In the genomic region with DNA sequence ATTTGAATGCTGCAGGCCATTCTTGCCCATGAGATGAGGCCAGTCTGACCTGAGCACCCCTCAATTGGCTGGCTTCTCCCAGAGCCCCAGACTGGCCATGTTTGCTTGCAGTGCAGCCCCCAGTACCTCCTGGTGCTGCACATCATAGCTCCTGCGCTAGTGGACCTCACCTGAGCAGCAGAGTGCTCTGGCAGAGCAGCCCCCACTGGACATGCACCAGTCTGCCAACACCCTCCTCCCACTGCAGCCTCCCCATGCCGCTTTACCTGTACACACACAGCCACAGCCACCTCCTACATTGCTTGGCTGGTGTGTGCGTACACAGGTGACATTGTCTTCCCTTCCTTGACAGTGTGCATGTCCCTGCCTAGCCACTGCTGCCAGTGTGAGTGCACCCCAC, we compare ENCODE assay signal across 32 cellular contexts.
"Had no signal": no experiment of that assay in that cellular context is flagged by ENCODE, and none has a peak within 500 bp of the region (broad histone marks: within the 10 kb centered on the region; RNA-seq: fewer than 3 reads in every experiment).

No MANE protein-coding gene starts in this region.

- H3K9me3 ChIP-seq: adrenal gland, colonic mucosa had no signal

- H3K27me3 ChIP-seq: adrenal gland, ascending aorta, brain microvascular endothelial cell, colonic mucosa, esophagus squamous epithelium, gastroesophageal sphincter had no signal

- FAIRE-seq: endometrium, endothelial cell of umbilical vein had no signal

- ATAC-seq: activated CD4-positive, alpha-beta T cell treated with anti-CD3 and anti-CD28 coated beads for 36 hours; activated CD8-positive, alpha-beta memory T cell treated with anti-CD3 and anti-CD28 coated beads, Interleukin-2, amount 10 ng/mL, durations not matched to agents 7 days and 5 days; activated CD8-positive, alpha-beta T cell treated with anti-CD3 and anti-CD28 coated beads, Interleukin-2, amount 10 ng/mL, durations not matched to agents 7 days and 5 days; activated naive CD8-positive, alpha-beta T cell treated with anti-CD3 and anti-CD28 coated beads, Interleukin-2, amount 50 U/mL, for 24 hours; gastroesophageal sphincter had no signal

- H3K4me3 ChIP-seq: adrenal gland, ascending aorta, colonic mucosa, esophagus squamous epithelium, gastroesophageal sphincter had no signal

- H3K4me1 ChIP-seq: adrenal gland, ascending aorta, colonic mucosa, esophagus squamous epithelium, gastroesophageal sphincter had no signal

- DNase-seq: activated CD4-positive, alpha-beta memory T cell treated with anti-CD3 and anti-CD28 coated beads for 36 hours; activated CD4-positive, alpha-beta T cell treated with anti-CD3 and anti-CD28 coated beads for 36 hours; activated CD4-positive, alpha-beta T cell treated with anti-CD3 and anti-CD28 coated beads, Interleukin-2, amount 10 ng/mL, durations not matched to agents 24 days and 14 days; activated CD4-positive, CD25-positive, alpha-beta regulatory T cell; activated CD4-positive, CD25-positive, alpha-beta regulatory T cell treated with anti-CD3 and anti-CD28 coated beads, Interleukin-2, amount 50 U/mL, for 72 hours; activated CD8-positive, alpha-beta memory T cell treated with anti-CD3 and anti-CD28 coated beads, Interleukin-2, amount 10 ng/mL, durations not matched to agents 7 days and 5 days; activated CD8-positive, alpha-beta memory T cell treated with anti-CD3 and anti-CD28 coated beads, Interleukin-2, amount 50 U/mL, for 4 hours; activated CD8-positive, alpha-beta T cell treated with anti-CD3 and anti-CD28 coated beads, Interleukin-2, amount 10 ng/mL, durations not matched to agents 7 days and 5 days; activated effector memory CD4-positive, alpha-beta T cell treated with anti-CD3 and anti-CD28 coated beads, Interleukin-2, amount 50 U/mL, for 16 hours; activated naive CD4-positive, alpha-beta T cell treated with anti-CD3 and anti-CD28 coated beads for 36 hours; activated naive CD8-positive, alpha-beta T cell treated with anti-CD3 and anti-CD28 coated beads for 36 hours; activated naive CD8-positive, alpha-beta T cell treated with anti-CD3 and anti-CD28 coated beads, Interleukin-2, amount 50 U/mL, for 24 hours; activated T-cell treated with anti-CD3 and anti-CD28 coated beads, Interleukin-2, amount 50 U/mL, for 1 hour; activated T-cell treated with anti-CD3 and anti-CD28 coated beads, Interleukin-2, amount 50 U/mL, for 48 hours; adrenal gland; amygdala; caudate nucleus; colonic mucosa; effector CD8-positive, alpha-beta T cell; esophagus squamous epithelium; foreskin melanocyte; head of caudate nucleus; T-helper 2 cell had no signal

- H3K27ac Mint-ChIP-seq: activated CD4-positive, alpha-beta memory T cell treated with anti-CD3 and anti-CD28 coated beads for 36 hours; activated CD4-positive, alpha-beta T cell treated with anti-CD3 and anti-CD28 coated beads for 36 hours; activated CD4-positive, alpha-beta T cell treated with anti-CD3 and anti-CD28 coated beads, Interleukin-2, amount 10 ng/mL, durations not matched to agents 24 days and 14 days; activated CD8-positive, alpha-beta memory T cell treated with anti-CD3 and anti-CD28 coated beads, Interleukin-2, amount 10 ng/mL, durations not matched to agents 7 days and 5 days; activated CD8-positive, alpha-beta T cell treated with anti-CD3 and anti-CD28 coated beads, Interleukin-2, amount 10 ng/mL, durations not matched to agents 7 days and 5 days; activated naive CD4-positive, alpha-beta T cell treated with anti-CD3 and anti-CD28 coated beads for 36 hours; activated naive CD4-positive, alpha-beta T cell treated with anti-CD3 and anti-CD28 coated beads, Interleukin-2, amount 50 U/mL, for 24 hours; activated naive CD8-positive, alpha-beta T cell treated with anti-CD3 and anti-CD28 coated beads for 36 hours; activated naive CD8-positive, alpha-beta T cell treated with anti-CD3 and anti-CD28 coated beads, Interleukin-2, amount 50 U/mL, for 24 hours; activated T-helper 1 cell treated with anti-CD3 and anti-CD28 coated beads, Interleukin-12 subunit alpha, Interleukin-12 subunit beta, Interleukin-2, Interleukin-4 antibody, amounts not matched to agents 30 ng/mL and 10 ng/mL and 1 ng/mL, durations not matched to agents 14 hours and 24 hours and 36 hours; activated T-helper 2 cell treated with anti-CD3 and anti-CD28 coated beads, Interferon-gamma antibody, Interleukin-2, Interleukin-4, amounts not matched to agents 10 μg/mL and 5 μg/mL and 100 μg/mL, durations not matched to agents 14 hours and 24 hours and 36 hours had no signal

- H3K36me3 ChIP-seq: adrenal gland, ascending aorta, brain microvascular endothelial cell, colonic mucosa, esophagus squamous epithelium, gastroesophageal sphincter had no signal

- H3K27ac ChIP-seq: adrenal gland, ascending aorta, brain microvascular endothelial cell, colonic mucosa, epithelial cell of prostate, esophagus squamous epithelium, gastroesophageal sphincter had no signal

- H3K4me1 Mint-ChIP-seq: activated CD4-positive, alpha-beta T cell treated with anti-CD3 and anti-CD28 coated beads for 36 hours; activated CD4-positive, alpha-beta T cell treated with anti-CD3 and anti-CD28 coated beads, Interleukin-2, amount 10 ng/mL, durations not matched to agents 24 days and 14 days; activated CD8-positive, alpha-beta memory T cell treated with anti-CD3 and anti-CD28 coated beads, Interleukin-2, amount 10 ng/mL, durations not matched to agents 7 days and 5 days; activated naive CD4-positive, alpha-beta T cell treated with anti-CD3 and anti-CD28 coated beads, Interleukin-2, amount 50 U/mL, for 24 hours; activated naive CD8-positive, alpha-beta T cell treated with anti-CD3 and anti-CD28 coated beads for 36 hours; activated naive CD8-positive, alpha-beta T cell treated with anti-CD3 and anti-CD28 coated beads, Interleukin-2, amount 50 U/mL, for 24 hours had no signal

- H3K4me3 Mint-ChIP-seq: activated CD4-positive, alpha-beta memory T cell treated with anti-CD3 and anti-CD28 coated beads for 36 hours; activated CD4-positive, alpha-beta T cell treated with anti-CD3 and anti-CD28 coated beads for 36 hours; activated CD4-positive, alpha-beta T cell treated with anti-CD3 and anti-CD28 coated beads, Interleukin-2, amount 10 ng/mL, durations not matched to agents 24 days and 14 days; activated CD8-positive, alpha-beta memory T cell treated with anti-CD3 and anti-CD28 coated beads, Interleukin-2, amount 10 ng/mL, durations not matched to agents 7 days and 5 days; activated CD8-positive, alpha-beta T cell treated with anti-CD3 and anti-CD28 coated beads, Interleukin-2, amount 10 ng/mL, durations not matched to agents 7 days and 5 days; activated naive CD4-positive, alpha-beta T cell treated with anti-CD3 and anti-CD28 coated beads for 36 hours; activated naive CD4-positive, alpha-beta T cell treated with anti-CD3 and anti-CD28 coated beads, Interleukin-2, amount 50 U/mL, for 24 hours; activated naive CD8-positive, alpha-beta T cell treated with anti-CD3 and anti-CD28 coated beads for 36 hours; activated naive CD8-positive, alpha-beta T cell treated with anti-CD3 and anti-CD28 coated beads, Interleukin-2, amount 50 U/mL, for 24 hours; activated T-helper 1 cell treated with anti-CD3 and anti-CD28 coated beads, Interleukin-12 subunit alpha, Interleukin-12 subunit beta, Interleukin-2, Interleukin-4 antibody, amounts not matched to agents 30 ng/mL and 10 ng/mL and 1 ng/mL, durations not matched to agents 14 hours and 24 hours and 36 hours had no signal

- H3K27me3 Mint-ChIP-seq: activated CD4-positive, alpha-beta memory T cell treated with anti-CD3 and anti-CD28 coated beads for 36 hours; activated CD4-positive, alpha-beta T cell treated with anti-CD3 and anti-CD28 coated beads for 36 hours; activated CD4-positive, alpha-beta T cell treated with anti-CD3 and anti-CD28 coated beads, Interleukin-2, amount 10 ng/mL, durations not matched to agents 24 days and 14 days; activated CD8-positive, alpha-beta memory T cell treated with anti-CD3 and anti-CD28 coated beads, Interleukin-2, amount 10 ng/mL, durations not matched to agents 7 days and 5 days; activated naive CD4-positive, alpha-beta T cell treated with anti-CD3 and anti-CD28 coated beads, Interleukin-2, amount 50 U/mL, for 24 hours; activated naive CD8-positive, alpha-beta T cell treated with anti-CD3 and anti-CD28 coated beads for 36 hours; activated naive CD8-positive, alpha-beta T cell treated with anti-CD3 and anti-CD28 coated beads, Interleukin-2, amount 50 U/mL, for 24 hours had no signal
